25 cellular contexts compared by ENCODE assay signal in the genomic region with DNA sequence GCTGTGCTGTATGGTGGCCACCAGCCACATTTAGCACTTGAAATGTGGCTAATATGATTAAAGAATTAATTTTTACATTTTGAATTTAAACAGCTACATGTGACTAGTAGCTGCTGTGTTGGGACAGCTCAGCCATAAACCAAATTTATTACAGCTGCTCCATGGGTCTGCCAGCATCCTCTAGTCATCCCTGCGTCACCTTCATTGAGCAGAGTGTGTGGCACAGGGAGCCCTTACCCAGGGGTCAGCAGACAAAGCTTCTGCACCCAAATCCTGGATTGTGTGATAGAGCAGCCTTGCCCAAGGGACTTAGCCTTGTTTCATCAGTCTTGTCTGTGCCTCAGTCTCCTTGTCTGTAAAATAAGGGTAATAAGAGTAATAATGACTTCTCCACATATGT. TPM values are rescaled to one million over a fixed set of nuclear protein-coding genes. Genes with fewer than 3 reads are reported as not detected.
"Had no signal": no experiment of that assay in that cellular context is flagged by ENCODE, and none has a peak within 500 bp of the region (broad histone marks: within the 10 kb centered on the region; RNA-seq: fewer than 3 reads in every experiment).

No MANE protein-coding gene starts in this region.

- H3K27me3 Mint-ChIP-seq: brain had no signal

- ATAC-seq: activated CD8-positive, alpha-beta memory T cell treated with anti-CD3 and anti-CD28 coated beads, Interleukin-2, amount 10 ng/mL, durations not matched to agents 7 days and 5 days; T-helper 17 cell had no signal

- H3K9me3 Mint-ChIP-seq: activated CD4-positive, alpha-beta T cell treated with anti-CD3 and anti-CD28 coated beads, Interleukin-2, amount 10 ng/mL, durations not matched to agents 24 days and 14 days had no signal

- H3K4me1 Mint-ChIP-seq: activated B cell treated with CpG ODN at 0.5 μM for 24 hours; activated CD4-positive, alpha-beta T cell treated with anti-CD3 and anti-CD28 coated beads, Interleukin-2, amount 10 ng/mL, durations not matched to agents 24 days and 14 days; activated CD8-positive, alpha-beta memory T cell treated with anti-CD3 and anti-CD28 coated beads, Interleukin-2, amount 10 ng/mL, durations not matched to agents 7 days and 5 days; activated naive CD4-positive, alpha-beta T cell treated with anti-CD3 and anti-CD28 coated beads, Interleukin-2, amount 50 U/mL, for 24 hours; T-helper 17 cell had no signal

- DNase-seq: activated B cell treated with CpG ODN at 0.5 μM for 24 hours; activated CD4-positive, alpha-beta T cell treated with anti-CD3 and anti-CD28 coated beads for 1 hour; activated CD4-positive, alpha-beta T cell treated with anti-CD3 and anti-CD28 coated beads, Interleukin-2, amount 10 ng/mL, durations not matched to agents 24 days and 14 days; activated CD4-positive, alpha-beta T cell treated with anti-CD3 and anti-CD28 coated beads, Interleukin-2, amount 50 U/mL, for 48 hours; activated CD8-positive, alpha-beta memory T cell treated with anti-CD3 and anti-CD28 coated beads, Interleukin-2, amount 10 ng/mL, durations not matched to agents 7 days and 5 days; activated effector memory CD4-positive, alpha-beta T cell treated with Interleukin-2 at 50 U/mL for 16 hours; activated naive CD4-positive, alpha-beta T cell; activated T-cell treated with anti-CD3 and anti-CD28 coated beads, Interleukin-2, amount 50 U/mL, for 24 hours; amniotic stem cell; Kasumi-1; KBM-7; NCI-H1105 treated with DMSO at 0.1 percent for 48 hours; NCI-H1436 treated with DMSO at 0.1 percent for 48 hours; NCI-H187; NCI-H2081; NCI-H446; NCI-H524; SHP77 treated with DMSO at 0.1 percent for 48 hours; T-helper 17 cell; T-helper 9 cell had no signal

- H3K4me3 Mint-ChIP-seq: activated B cell treated with CpG ODN at 0.5 μM for 24 hours; activated CD4-positive, alpha-beta T cell treated with anti-CD3 and anti-CD28 coated beads, Interleukin-2, amount 10 ng/mL, durations not matched to agents 24 days and 14 days; activated CD8-positive, alpha-beta memory T cell treated with anti-CD3 and anti-CD28 coated beads, Interleukin-2, amount 10 ng/mL, durations not matched to agents 7 days and 5 days; activated naive CD4-positive, alpha-beta T cell treated with anti-CD3 and anti-CD28 coated beads, Interleukin-2, amount 50 U/mL, for 24 hours; activated T-cell treated with anti-CD3 and anti-CD28 coated beads, Interleukin-2, amount 50 U/mL, for 24 hours; activated T-helper 1 cell treated with anti-CD3 and anti-CD28 coated beads, Interleukin-12 subunit alpha, Interleukin-12 subunit beta, Interleukin-2, Interleukin-4 antibody, amounts not matched to agents 30 ng/mL and 10 ng/mL and 1 ng/mL, durations not matched to agents 14 hours and 24 hours and 36 hours; brain; T-helper 17 cell had no signal

- H3K36me3 Mint-ChIP-seq: activated CD8-positive, alpha-beta memory T cell treated with anti-CD3 and anti-CD28 coated beads, Interleukin-2, amount 10 ng/mL, durations not matched to agents 7 days and 5 days; activated naive CD4-positive, alpha-beta T cell treated with anti-CD3 and anti-CD28 coated beads, Interleukin-2, amount 50 U/mL, for 24 hours; brain had no signal

- H3K27ac Mint-ChIP-seq: activated B cell treated with CpG ODN at 0.5 μM for 24 hours; activated CD4-positive, alpha-beta T cell treated with anti-CD3 and anti-CD28 coated beads, Interleukin-2, amount 10 ng/mL, durations not matched to agents 24 days and 14 days; activated CD8-positive, alpha-beta memory T cell treated with anti-CD3 and anti-CD28 coated beads, Interleukin-2, amount 10 ng/mL, durations not matched to agents 7 days and 5 days; activated naive CD4-positive, alpha-beta T cell treated with anti-CD3 and anti-CD28 coated beads, Interleukin-2, amount 50 U/mL, for 24 hours; activated T-cell treated with anti-CD3 and anti-CD28 coated beads, Interleukin-2, amount 50 U/mL, for 24 hours; activated T-helper 1 cell treated with anti-CD3 and anti-CD28 coated beads, Interleukin-12 subunit alpha, Interleukin-12 subunit beta, Interleukin-2, Interleukin-4 antibody, amounts not matched to agents 30 ng/mL and 10 ng/mL and 1 ng/mL, durations not matched to agents 14 hours and 24 hours and 36 hours; T-helper 17 cell had no signal

- FAIRE-seq: astrocyte, RCC 7860 had no signal

RNA-seq across cellular contexts. Expression of a gene that starts 19.4 kb away (rescaled TPM):
- total RNA-seq: activated B cell treated with CpG ODN at 0.5 μM for 24 hours; activated CD4-positive, alpha-beta T cell treated with anti-CD3 and anti-CD28 coated beads, Interleukin-2, amount 10 ng/mL, durations not matched to agents 24 days and 14 days; activated CD8-positive, alpha-beta memory T cell treated with anti-CD3 and anti-CD28 coated beads, Interleukin-2, amount 10 ng/mL, durations not matched to agents 7 days and 5 days; activated T-helper 1 cell treated with anti-CD3 and anti-CD28 coated beads, Interleukin-12 subunit alpha, Interleukin-12 subunit beta, Interleukin-2, Interleukin-4 antibody, amounts not matched to agents 30 ng/mL and 10 ng/mL and 1 ng/mL, durations not matched to agents 14 hours and 24 hours and 36 hours; astrocyte had no signal
